In genomic region chr1:41679531-41679930, GRCh38 we compare ENCODE assay signal across 26 cellular contexts.
DNase-seq lines count a peak whose midpoint lies in the region; ATAC-seq, FAIRE-seq and TF ChIP-seq lines count a peak whose summit lies in the region.
"Had no signal": no experiment of that assay in that cellular context is flagged by ENCODE, and none has a peak within 500 bp of the region (broad histone marks: within the 10 kb centered on the region; RNA-seq: fewer than 3 reads in every experiment).

No MANE protein-coding gene starts in this region.

- H3K4me3 Mint-ChIP-seq in activated naive CD8-positive, alpha-beta T cell treated with anti-CD3 and anti-CD28 coated beads, Interleukin-2, amount 10 ng/mL, durations not matched to agents 7 days and 5 days, result peak overlapping the region; percentile 23
- no peak overlapping the region for H3K4me3 Mint-ChIP-seq in activated naive CD8-positive, alpha-beta T cell treated with anti-CD3 and anti-CD28 coated beads, Interleukin-2, amount 50 U/mL, for 24 hours
- H3K4me3 Mint-ChIP-seq in activated T-helper 2 cell treated with anti-CD3 and anti-CD28 coated beads, Interferon-gamma antibody, Interleukin-2, Interleukin-4, amounts not matched to agents 10 μg/mL and 5 μg/mL and 100 μg/mL, durations not matched to agents 14 hours and 24 hours and 36 hours (ENCODE audit: low read depth), result no peak overlapping the region
- H3K4me3 Mint-ChIP-seq: neural progenitor cell had no signal

- H3K4me1 Mint-ChIP-seq in activated naive CD8-positive, alpha-beta T cell treated with anti-CD3 and anti-CD28 coated beads, Interleukin-2, amount 10 ng/mL, durations not matched to agents 7 days and 5 days, result peaks cover 66% of the 10 kb centered on the region
- H3K4me1 Mint-ChIP-seq in activated naive CD8-positive, alpha-beta T cell treated with anti-CD3 and anti-CD28 coated beads, Interleukin-2, amount 50 U/mL, for 24 hours, result peaks cover 66% of the 10 kb centered on the region
- H3K4me1 Mint-ChIP-seq in activated T-helper 2 cell treated with anti-CD3 and anti-CD28 coated beads, Interferon-gamma antibody, Interleukin-2, Interleukin-4, amounts not matched to agents 10 μg/mL and 5 μg/mL and 100 μg/mL, durations not matched to agents 14 hours and 24 hours and 36 hours (ENCODE audit: low read depth), result peaks cover 89% of the 10 kb centered on the region

- dilution Hi-C loops in keratinocyte (cut with MboI; ENCODE audit: extremely low pct_ligation_motif_present, low sequenced_read_pairs), result no loop called here

- no peaks in the 10 kb centered on the region for H4K20me1 ChIP-seq in keratinocyte (ENCODE audit: control insufficient read depth, extremely low read depth, insufficient read depth, low read length)

- intact Hi-C loops in activated T-helper 2 cell treated with anti-CD3 and anti-CD28 coated beads, Interferon-gamma antibody, Interleukin-2, Interleukin-4, amounts not matched to agents 10 μg/mL and 5 μg/mL and 100 μg/mL, durations not matched to agents 14 hours and 24 hours and 36 hours (cut with micrococcal nuclease), result no loop called here

- no peak overlapping the region for H3K4me3 ChIP-seq in keratinocyte (ENCODE audit: control insufficient read depth in 2 of 3, extremely low read depth in 1 of 3, insufficient read depth in 2 of 3, low read depth in 1 of 3, low read length in 3 of 3)
- H3K4me3 ChIP-seq: hepatocyte, mucosa of descending colon, neural progenitor cell had no signal

- peaks cover 60% of the 10 kb centered on the region for H3K4me1 ChIP-seq in keratinocyte (ENCODE audit: control insufficient read depth, extremely low read depth, insufficient read depth, low read length)
- H3K4me1 ChIP-seq: neural progenitor cell had no signal

- FAIRE-seq in keratinocyte (lab: Jason Lieb, UNC), result peak; percentile 100
- FAIRE-seq: endothelial cell of umbilical vein, G401.6, TTC549 had no signal

- H3K9ac ChIP-seq in keratinocyte (ENCODE audit: control insufficient read depth, extremely low read depth, insufficient read depth, low read length), result no peak overlapping the region
- H3K9ac ChIP-seq: KMS-11, neural progenitor cell had no signal

- TF ChIP-seq CTCF in keratinocyte (optimal IDR thresholded peaks at IDR 0.05 in 1 of 3, IDR thresholded peaks at IDR 0.05 in 1 of 3, conservative IDR thresholded peaks at IDR 0.05 in 1 of 3; ENCODE audit: extremely low read depth in 1 of 3, insufficient read depth in 2 of 3, low read length in 3 of 3), result no peak

- DNase-seq in activated naive CD8-positive, alpha-beta T cell treated with anti-CD3 and anti-CD28 coated beads, Interleukin-2, amount 10 ng/mL, durations not matched to agents 7 days and 5 days, result no peak
- DNase-seq in activated naive CD8-positive, alpha-beta T cell treated with anti-CD3 and anti-CD28 coated beads, Interleukin-2, amount 50 U/mL, for 24 hours, result no peak
- no peak for DNase-seq in activated T-helper 2 cell treated with anti-CD3 and anti-CD28 coated beads, Interferon-gamma antibody, Interleukin-2, Interleukin-4, amounts not matched to agents 10 μg/mL and 5 μg/mL and 100 μg/mL, durations not matched to agents 14 hours and 24 hours and 36 hours (ENCODE audit: low spot score)
- DNase-seq in keratinocyte (ENCODE audit: low read depth, low spot score), result peak; percentile 68
- no peak for DNase-seq in NCI-H446 treated with DMSO at 0.1 percent for 48 hours (lab: John Stamatoyannopoulos, UW)
- no peak for DNase-seq in NCI-H226
- DNase-seq in hippocampal formation (lab: John Stamatoyannopoulos, UW), result no peak
- DNase-seq: activated CD4-positive, alpha-beta T cell treated with anti-CD3 and anti-CD28 coated beads for 1 hour; activated CD8-positive, alpha-beta memory T cell treated with anti-CD3 and anti-CD28 coated beads, Interleukin-2, amount 50 U/mL, for 48 hours; activated gamma-delta T cell; CD4-positive, CD25-positive, alpha-beta regulatory T cell; DMS153; foreskin fibroblast; mucosa of descending colon; NCI-H187; NCI-H748 treated with DMSO at 0.1 percent for 48 hours; SHP77; stimulated activated CD8-positive, alpha-beta memory T cell treated with anti-CD3 and anti-CD28 coated beads, Interleukin-4, amount 100 ng/mL, for 48 hours had no signal

- H3K27me3 Mint-ChIP-seq in activated naive CD8-positive, alpha-beta T cell treated with anti-CD3 and anti-CD28 coated beads, Interleukin-2, amount 10 ng/mL, durations not matched to agents 7 days and 5 days, result no peaks in the 10 kb centered on the region
- no peaks in the 10 kb centered on the region for H3K27me3 Mint-ChIP-seq in activated naive CD8-positive, alpha-beta T cell treated with anti-CD3 and anti-CD28 coated beads, Interleukin-2, amount 50 U/mL, for 24 hours
- H3K27me3 Mint-ChIP-seq in activated T-helper 2 cell treated with anti-CD3 and anti-CD28 coated beads, Interferon-gamma antibody, Interleukin-2, Interleukin-4, amounts not matched to agents 10 μg/mL and 5 μg/mL and 100 μg/mL, durations not matched to agents 14 hours and 24 hours and 36 hours (ENCODE audit: low read depth), result no peaks in the 10 kb centered on the region
- H3K27me3 Mint-ChIP-seq: CD4-positive, CD25-positive, alpha-beta regulatory T cell had no signal

- peak overlapping the region; percentile 50 for H3K4me2 ChIP-seq in keratinocyte (ENCODE audit: control insufficient read depth, extremely low read depth, insufficient read depth, low read depth, low read length)
- H3K4me2 ChIP-seq: hepatocyte, KMS-11, neural progenitor cell had no signal

- H3K27ac Mint-ChIP-seq in activated naive CD8-positive, alpha-beta T cell treated with anti-CD3 and anti-CD28 coated beads, Interleukin-2, amount 10 ng/mL, durations not matched to agents 7 days and 5 days, result peak overlapping the region; percentile 36
- no peak overlapping the region for H3K27ac Mint-ChIP-seq in activated naive CD8-positive, alpha-beta T cell treated with anti-CD3 and anti-CD28 coated beads, Interleukin-2, amount 50 U/mL, for 24 hours
- H3K27ac Mint-ChIP-seq in activated T-helper 2 cell treated with anti-CD3 and anti-CD28 coated beads, Interferon-gamma antibody, Interleukin-2, Interleukin-4, amounts not matched to agents 10 μg/mL and 5 μg/mL and 100 μg/mL, durations not matched to agents 14 hours and 24 hours and 36 hours, result peak overlapping the region; percentile 69
- H3K27ac Mint-ChIP-seq: CD4-positive, CD25-positive, alpha-beta regulatory T cell had no signal

- no peak for ATAC-seq in activated naive CD8-positive, alpha-beta T cell treated with anti-CD3 and anti-CD28 coated beads, Interleukin-2, amount 10 ng/mL, durations not matched to agents 7 days and 5 days (ENCODE audit: low read depth)
- no peak for ATAC-seq in activated naive CD8-positive, alpha-beta T cell treated with anti-CD3 and anti-CD28 coated beads, Interleukin-2, amount 50 U/mL, for 24 hours
- ATAC-seq: HCT116, mucosa of descending colon, sciatic nerve had no signal

- peaks cover 1% of the 10 kb centered on the region for H3K36me3 Mint-ChIP-seq in activated naive CD8-positive, alpha-beta T cell treated with anti-CD3 and anti-CD28 coated beads, Interleukin-2, amount 10 ng/mL, durations not matched to agents 7 days and 5 days
- no peaks in the 10 kb centered on the region for H3K36me3 Mint-ChIP-seq in activated naive CD8-positive, alpha-beta T cell treated with anti-CD3 and anti-CD28 coated beads, Interleukin-2, amount 50 U/mL, for 24 hours (ENCODE audit: low read depth)
- no peaks in the 10 kb centered on the region for H3K36me3 Mint-ChIP-seq in activated T-helper 2 cell treated with anti-CD3 and anti-CD28 coated beads, Interferon-gamma antibody, Interleukin-2, Interleukin-4, amounts not matched to agents 10 μg/mL and 5 μg/mL and 100 μg/mL, durations not matched to agents 14 hours and 24 hours and 36 hours (ENCODE audit: low read depth)
- H3K36me3 Mint-ChIP-seq: CD4-positive, CD25-positive, alpha-beta regulatory T cell; neural progenitor cell had no signal

- POLR2A ChIA-PET in activated naive CD8-positive, alpha-beta T cell treated with anti-CD3 and anti-CD28 coated beads, Interleukin-2, amount 10 ng/mL, durations not matched to agents 7 days and 5 days (lab: Charles Lee), result no interaction called here

- no peaks in the 10 kb centered on the region for H3K9me3 Mint-ChIP-seq in activated naive CD8-positive, alpha-beta T cell treated with anti-CD3 and anti-CD28 coated beads, Interleukin-2, amount 10 ng/mL, durations not matched to agents 7 days and 5 days
- no peaks in the 10 kb centered on the region for H3K9me3 Mint-ChIP-seq in activated naive CD8-positive, alpha-beta T cell treated with anti-CD3 and anti-CD28 coated beads, Interleukin-2, amount 50 U/mL, for 24 hours
- H3K9me3 Mint-ChIP-seq in activated T-helper 2 cell treated with anti-CD3 and anti-CD28 coated beads, Interferon-gamma antibody, Interleukin-2, Interleukin-4, amounts not matched to agents 10 μg/mL and 5 μg/mL and 100 μg/mL, durations not matched to agents 14 hours and 24 hours and 36 hours, result no peaks in the 10 kb centered on the region
- H3K9me3 Mint-ChIP-seq: CD4-positive, CD25-positive, alpha-beta regulatory T cell; neural progenitor cell had no signal

- no peaks in the 10 kb centered on the region for H3K9me3 ChIP-seq in keratinocyte (ENCODE audit: control insufficient read depth, low read depth, low read length)
- H3K9me3 ChIP-seq: mucosa of descending colon had no signal

- no peak overlapping the region for H2AFZ ChIP-seq in keratinocyte (ENCODE audit: control insufficient read depth, low read length)
- H2AFZ ChIP-seq: hepatocyte, neural progenitor cell had no signal

- no peaks in the 10 kb centered on the region for H3K79me2 ChIP-seq in keratinocyte (ENCODE audit: control insufficient read depth, insufficient read depth, low read length)
- H3K79me2 ChIP-seq: hepatocyte had no signal

- no peaks in the 10 kb centered on the region for H3K27me3 ChIP-seq in keratinocyte (ENCODE audit: control insufficient read depth, extremely low read depth, insufficient read depth, low read length)
- H3K27me3 ChIP-seq: hepatocyte, neural progenitor cell had no signal

- no peak overlapping the region for H3K27ac ChIP-seq in keratinocyte (ENCODE audit: control insufficient read depth, insufficient read depth, low read length)
- H3K27ac ChIP-seq: hepatocyte, KMS-11, neural progenitor cell had no signal

- no peaks in the 10 kb centered on the region for H3K36me3 ChIP-seq in keratinocyte (ENCODE audit: control insufficient read depth in 2 of 2, extremely low read depth in 1 of 2, insufficient read depth in 2 of 2, low read length in 2 of 2)
- H3K36me3 ChIP-seq: neural progenitor cell had no signal

- no peaks in the 10 kb centered on the region for H3K9me1 ChIP-seq in keratinocyte (ENCODE audit: control insufficient read depth, extremely low read depth, insufficient read depth, low read length)
